Comparison of ENCODE assay signal across 12 cellular contexts in genomic region chrX:51955200-51955599, GRCh38.
DNase-seq lines count a peak whose midpoint lies in the region; ATAC-seq and TF ChIP-seq lines count a peak whose summit lies in the region.
"Had no signal": no experiment of that assay in that cellular context is flagged by ENCODE, and none has a peak within 500 bp of the region (broad histone marks: within the 10 kb centered on the region; RNA-seq: fewer than 3 reads in every experiment).

No MANE protein-coding gene starts in this region.

- no peak for TF ChIP-seq CTCF in RWPE2 (IDR thresholded peaks at IDR 0.05; ENCODE audit: poor library complexity, severe bottlenecking)
- TF ChIP-seq CTCF in foreskin fibroblast (IDR thresholded peaks at IDR 0.05; ENCODE audit: low read depth, low read length), result no peak

- no peak overlapping the region for H3K4me3 ChIP-seq in RWPE2 (ENCODE audit: severe bottlenecking)
- H3K4me3 ChIP-seq in foreskin fibroblast (ENCODE audit: low read depth in 1 of 2, low read length in 2 of 2), result no peak overlapping the region
- H3K4me3 ChIP-seq: transverse colon had no signal

- H3K4me1 ChIP-seq in RWPE2 (ENCODE audit: insufficient read depth, poor library complexity, severe bottlenecking), result no peaks in the 10 kb centered on the region
- H3K4me1 ChIP-seq: transverse colon had no signal

- no peak for DNase-seq in RWPE2 (ENCODE audit: low spot score)
- no peak for DNase-seq in activated effector memory CD4-positive, alpha-beta T cell treated with Interleukin-2 at 50 U/mL for 16 hours
- no peak for DNase-seq in T1000 (lab: John Stamatoyannopoulos, UW)
- DNase-seq in foreskin fibroblast, result no peak
- DNase-seq in substantia nigra (lab: John Stamatoyannopoulos, UW), result no peak
- DNase-seq: DMS53, NCI-H82, transverse colon had no signal

- H3K36me3 ChIP-seq in RWPE2 (ENCODE audit: low read depth), result no peaks in the 10 kb centered on the region
- H3K36me3 ChIP-seq: transverse colon had no signal

- H3K27me3 ChIP-seq in RWPE2 (ENCODE audit: insufficient read depth, poor library complexity, severe bottlenecking), result no peaks in the 10 kb centered on the region
- H3K27me3 ChIP-seq: transverse colon had no signal

- no peaks in the 10 kb centered on the region for H3K9me3 ChIP-seq in RWPE2 (ENCODE audit: severe bottlenecking)
- H3K9me3 ChIP-seq: transverse colon had no signal

- ATAC-seq in GM18858 (IDR thresholded peaks at IDR 0.05; ENCODE audit: unreplicated experiment) (peak; percentile 98), GM21423 (IDR thresholded peaks at IDR 0.05; ENCODE audit: unreplicated experiment) (peak; percentile 83), HG03139 (IDR thresholded peaks at IDR 0.05; ENCODE audit: unreplicated experiment) (peak; percentile 88), RWPE2 (ENCODE audit: low read depth) (peak; percentile 50)

- H3K27ac ChIP-seq in RWPE2 (ENCODE audit: poor library complexity, severe bottlenecking) (no peak overlapping the region), substantia nigra (ENCODE audit: low read depth, low read length, poor library complexity, severe bottlenecking) (no peak overlapping the region)
- H3K27ac ChIP-seq: transverse colon, VCaP had no signal
